In genomic region chr4:54109226-54110018, GRCh38 we compare ENCODE assay signal across 2 cellular contexts.
TF ChIP-seq lines count a peak whose summit lies in the region.

No MANE protein-coding gene starts in this region.

TF ChIP-seq in IMR-90, 13 proteins besides CTCF, POLR2A, EP300 and RAD21:
- TF ChIP-seq NFE2L2 (IDR thresholded peaks at IDR 0.05; ENCODE audit: low read depth, low read length) (no peak), MAFK (IDR thresholded peaks at IDR 0.05; ENCODE audit: low read depth, low read length) (no peak), MAZ (IDR thresholded peaks at IDR 0.05; ENCODE audit: borderline replicate concordance, low read depth, low read length) (no peak), USF2 (IDR thresholded peaks at IDR 0.05; ENCODE audit: low read depth, low read length) (no peak), ELK1 (IDR thresholded peaks at IDR 0.05; ENCODE audit: borderline replicate concordance, low read depth, low read length) (no peak), CHD1 (IDR thresholded peaks at IDR 0.05; ENCODE audit: low read depth, low read length) (no peak)

TF ChIP-seq in H1, 55 proteins besides CTCF, POLR2A, EP300 and RAD21:
- TF ChIP-seq TEAD4 (IDR thresholded peaks at IDR 0.05; ENCODE audit: low read depth, low read length) (no peak), SIX5 (IDR thresholded peaks at IDR 0.05; ENCODE audit: low read depth, low read length) (no peak), ATF3 (IDR thresholded peaks at IDR 0.05; ENCODE audit: insufficient read depth, low read depth, low read length) (no peak), SUZ12 (IDR thresholded peaks at IDR 0.05; ENCODE audit: low read length) (peak; percentile 58; the same call in 1 of the 2 replicates), EZH2 (IDR thresholded peaks at IDR 0.05; ENCODE audit: low read depth, low read length, severe bottlenecking) (peak; percentile 45), JUN (IDR thresholded peaks at IDR 0.05; ENCODE audit: low read depth, low read length) (no peak), EGR1 (IDR thresholded peaks at IDR 0.05; ENCODE audit: borderline replicate concordance, low read depth, low read length) (no peak), POLR2AphosphoS5 (IDR thresholded peaks at IDR 0.05; ENCODE audit: low read depth, low read length) (no peak), TAF7 (optimal IDR thresholded peaks at IDR 0.05; ENCODE audit: borderline replicate concordance, low read depth, low read length) (no peak), BACH1 (IDR thresholded peaks at IDR 0.05; ENCODE audit: low read length) (no peak; the same call in 1 of the 2 replicates), CHD2 (IDR thresholded peaks at IDR 0.05; ENCODE audit: low read length) (no peak), SAP30 (IDR thresholded peaks at IDR 0.05; ENCODE audit: insufficient read depth, insufficient replicate concordance, low read length) (no peak), SIRT6 (IDR thresholded peaks at IDR 0.05; ENCODE audit: low read length) (no peak), RBBP5 (IDR thresholded peaks at IDR 0.05; ENCODE audit: borderline replicate concordance, low read depth, low read length) (no peak), RFX5 (IDR thresholded peaks at IDR 0.05; ENCODE audit: borderline replicate concordance, low read depth, low read length) (no peak), HDAC6 (IDR thresholded peaks at IDR 0.05; ENCODE audit: low read depth, low read length) (no peak), CBX5 (IDR thresholded peaks at IDR 0.05; ENCODE audit: low read depth, low read length) (no peak), CREB1 (IDR thresholded peaks at IDR 0.05) (no peak), NANOG (IDR thresholded peaks at IDR 0.05; ENCODE audit: insufficient read depth, low read depth, low read length, poor library complexity, severe bottlenecking) (peak; percentile 87), TAF1 (IDR thresholded peaks at IDR 0.05; ENCODE audit: low read depth, low read length) (no peak), CTBP2 (IDR thresholded peaks at IDR 0.05; ENCODE audit: borderline replicate concordance, insufficient read depth, insufficient read length, low read length) (peak; percentile 30), HDAC2 (IDR thresholded peaks at IDR 0.05; ENCODE audit: borderline replicate concordance in 1 of 2, low read depth in 2 of 2, low read length in 2 of 2) (peak in 1 of 2 experiments; percentile 70; a peak in 1 of 4 replicates), E2F6 (IDR thresholded peaks at IDR 0.05) (peak; percentile 88), PHF8 (conservative IDR thresholded peaks at IDR 0.05; ENCODE audit: low read depth, low read length) (no peak), ZNF274 (IDR thresholded peaks at IDR 0.05; ENCODE audit: borderline replicate concordance, extremely low read depth, low read length) (no peak), POU5F1 (IDR thresholded peaks at IDR 0.05; ENCODE audit: low read depth, low read length) (peak; percentile 97), RNF2 (IDR thresholded peaks at IDR 0.05; ENCODE audit: borderline replicate concordance, low read depth, low read length, missing control alignments, poor library complexity, severe bottlenecking) (no peak), BCL11A (IDR thresholded peaks at IDR 0.05; ENCODE audit: low read depth in 2 of 2, low read length in 2 of 2) (no peak), SP2 (IDR thresholded peaks at IDR 0.05; ENCODE audit: low read length) (no peak), FOSL1 (IDR thresholded peaks at IDR 0.05; ENCODE audit: insufficient read depth, low read depth, low read length) (no peak), USF2 (IDR thresholded peaks at IDR 0.05; ENCODE audit: low read length) (no peak), SP1 (IDR thresholded peaks at IDR 0.05; ENCODE audit: low read depth, low read length) (no peak), MAX (IDR thresholded peaks at IDR 0.05) (peak; percentile 89), TBP (IDR thresholded peaks at IDR 0.05; ENCODE audit: low read depth, low read length) (no peak), KDM1A (IDR thresholded peaks at IDR 0.05; ENCODE audit: borderline replicate concordance, low read length) (0 out of 2 replicates have a peak, but pooled peaks have one; percentile 1), ATF2 (IDR thresholded peaks at IDR 0.05; ENCODE audit: low read length) (no peak), RXRA (IDR thresholded peaks at IDR 0.05; ENCODE audit: insufficient read depth, low read depth, low read length) (no peak), KDM4A (IDR thresholded peaks at IDR 0.05; ENCODE audit: low read depth, low read length, severe bottlenecking) (peak; percentile 92), TCF12 (IDR thresholded peaks at IDR 0.05; ENCODE audit: low read depth, low read length) (no peak), SP4 (IDR thresholded peaks at IDR 0.05; ENCODE audit: low read length) (no peak), SIN3A (conservative IDR thresholded peaks at IDR 0.05 in 1 of 2, IDR thresholded peaks at IDR 0.05 in 1 of 2; ENCODE audit: low read depth in 1 of 2, low read length in 2 of 2) (no peak), CEBPB (IDR thresholded peaks at IDR 0.05; ENCODE audit: low read depth, low read length) (no peak), SRF (IDR thresholded peaks at IDR 0.05; ENCODE audit: low read depth, low read length) (no peak)
